Comparison of ENCODE assay signal across 11 cellular contexts in genomic region chr16:81500833-81501521, GRCh38. TPM values are rescaled to one million over a fixed set of nuclear protein-coding genes. Genes with fewer than 3 reads are reported as not detected.
DNase-seq lines count a peak whose midpoint lies in the region; ATAC-seq, FAIRE-seq and TF ChIP-seq lines count a peak whose summit lies in the region.
"Had no signal": no experiment of that assay in that cellular context is flagged by ENCODE, and none has a peak within 500 bp of the region (broad histone marks: within the 10 kb centered on the region; RNA-seq: fewer than 3 reads in every experiment).

No MANE protein-coding gene starts in this region.

- RAD21 ChIA-PET in GM12878 (lab: Charles Lee; ENCODE audit: unreplicated experiment), result no interaction called here

- in situ Hi-C loops in GM12878 (cut with MboI), result no loop called here

- peak overlapping the region; percentile 31 for H3K27ac ChIP-seq in AG04450 (ENCODE audit: low read depth, low read length)
- no peak overlapping the region for H3K27ac ChIP-seq in GM12878 (ENCODE audit: control insufficient read depth, insufficient read depth)
- H3K27ac ChIP-seq: testis had no signal

- H3K4me3 ChIP-seq in AG04450 (ENCODE audit: low read depth, low read length) (no peak overlapping the region), GM12878 (no peak overlapping the region)
- H3K4me3 ChIP-seq in Jurkat, Clone E6-1 (ENCODE audit: low read length), result no peak overlapping the region
- H3K4me3 ChIP-seq: heart right ventricle, testis had no signal

- no peak overlapping the region for H3K9ac ChIP-seq in GM12878 (ENCODE audit: control insufficient read depth, insufficient read depth, low read length)

- DNase-seq in AG04450 (ENCODE audit: low read depth, low spot score) (no peak), GM12878 (ENCODE audit: low read depth, low spot score) (no peak), memory B cell (ENCODE audit: low spot score in 2 of 2) (peak; percentile 68 to 85), NCI-H510A treated with DMSO at 0.1 percent for 48 hours (lab: John Stamatoyannopoulos, UW) (no peak), NCI-H510A (lab: John Stamatoyannopoulos, UW) (no peak)
- DNase-seq in Jurkat, Clone E6-1 (ENCODE audit: low read depth, low spot score), result peak; percentile 26
- DNase-seq: DMS153, heart right ventricle, testis had no signal

- no peak for TF ChIP-seq EP300 in GM12878 (IDR thresholded peaks at IDR 0.05; ENCODE audit: borderline replicate concordance in 1 of 2, control insufficient read depth in 1 of 2, low read depth in 2 of 2, low read length in 2 of 2)

- H2AFZ ChIP-seq in GM12878 (ENCODE audit: control insufficient read depth, low read depth, low read length), result no peak overlapping the region

- WGBS in GM12878 (ENCODE audit: insufficient coverage, insufficient replicate concordance, low lambda C conversion rate, missing lambda C conversion rate), result 56% methylated on average over 17 of the region's 17 CpGs

- H3K4me3 Mint-ChIP-seq in memory B cell, result peak overlapping the region; percentile 79

- no peak for TF ChIP-seq CTCF in AG04450 (IDR thresholded peaks at IDR 0.05; ENCODE audit: low read depth, low read length)
- no peak for TF ChIP-seq CTCF in GM12878 (IDR thresholded peaks at IDR 0.05 in 2 of 3, conservative IDR thresholded peaks at IDR 0.05 in 1 of 3; ENCODE audit: control insufficient read depth in 2 of 3, extremely low read depth in 1 of 3, insufficient read depth in 1 of 3, low read depth in 3 of 3, low read length in 3 of 3)

- H3K36me3 Mint-ChIP-seq in memory B cell, result peaks cover 4% of the 10 kb centered on the region

- peaks cover 38% of the 10 kb centered on the region for H3K4me1 ChIP-seq in GM12878 (ENCODE audit: control insufficient read depth, insufficient read depth, low read length)
- H3K4me1 ChIP-seq: testis had no signal

- BruUV-seq in GM12878 (replicated peaks; lab: Mats Ljungman, UMichigan), result no TSS peak

- H4K20me1 ChIP-seq in GM12878 (ENCODE audit: control insufficient read depth, insufficient read depth), result no peaks in the 10 kb centered on the region

- H3K36me3 ChIP-seq in GM12878 (ENCODE audit: control insufficient read depth in 2 of 2, insufficient read depth in 2 of 2, low read length in 1 of 2), result peaks cover 3 to 4% of the 10 kb centered on the region in 2 experiments; a peak in 3 of 4 replicates
- H3K36me3 ChIP-seq: heart right ventricle had no signal

- H3K9me3 ChIP-seq in AG04450 (ENCODE audit: control insufficient read depth, insufficient read depth, low read length), result no peaks in the 10 kb centered on the region
- H3K9me3 ChIP-seq in GM12878 (replicated peaks; ENCODE audit: control insufficient read depth, insufficient read depth, low read length), result no peaks in the 10 kb centered on the region
- H3K9me3 ChIP-seq: heart right ventricle, testis had no signal

- TF ChIP-seq POLR2A in GM12878 (IDR thresholded peaks at IDR 0.05; ENCODE audit: low read depth, low read length), result no peak

- no peaks in the 10 kb centered on the region for H3K27me3 Mint-ChIP-seq in memory B cell

- no peaks in the 10 kb centered on the region for H3K9me3 Mint-ChIP-seq in memory B cell

- peak overlapping the region; percentile 95 for H3K27ac Mint-ChIP-seq in memory B cell

- POLR2A ChIA-PET in AG04450 (lab: Yijun Ruan, JAX), result interaction anchor here (1.0 kb wide), 1 partner anchor 48 kb away, joined by 3 read pairs; no protein-coding TSS in a partner anchor
- POLR2A ChIA-PET in GM12878 (lab: Charles Lee), result no interaction called here

- intact Hi-C loops in GM12878 (cut with micrococcal nuclease; ENCODE audit: unreplicated experiment), result no loop called here

- peaks cover 47% of the 10 kb centered on the region for H3K4me1 Mint-ChIP-seq in memory B cell

- no peak for ATAC-seq in GM12878
- ATAC-seq in memory B cell (ENCODE audit: low read depth), result peak; percentile 91
- no peak for ATAC-seq in HG03432 (IDR thresholded peaks at IDR 0.05; ENCODE audit: unreplicated experiment)
- ATAC-seq in HG02678 (IDR thresholded peaks at IDR 0.05; ENCODE audit: unreplicated experiment), result no peak

- H3K79me2 ChIP-seq in GM12878 (ENCODE audit: control insufficient read depth, insufficient read depth, low read length), result peaks cover 32% of the 10 kb centered on the region

- no peak for TF ChIP-seq RAD21 in GM12878 (IDR thresholded peaks at IDR 0.05; ENCODE audit: insufficient read depth, low read depth, low read length)

- no peak for FAIRE-seq in GM12878 (lab: Jason Lieb, UNC)

- SMC1A ChIA-PET in GM12878 (lab: Charles Lee; ENCODE audit: uncharacterized antibody, unreplicated experiment), result interaction anchor here (0.7 kb wide), 1 partner anchor 19 kb away, joined by 3 read pairs; no protein-coding TSS in a partner anchor

- H3K27me3 ChIP-seq in AG04450 (ENCODE audit: control insufficient read depth, insufficient read depth, low read length), result no peaks in the 10 kb centered on the region
- no peaks in the 10 kb centered on the region for H3K27me3 ChIP-seq in GM12878 (replicated peaks in 1 of 2; ENCODE audit: control insufficient read depth in 2 of 2, insufficient read depth in 2 of 2, low read length in 1 of 2)
- H3K27me3 ChIP-seq: heart right ventricle, testis had no signal

- H3K4me2 ChIP-seq in GM12878 (ENCODE audit: control insufficient read depth, insufficient read depth), result peak overlapping the region; percentile 59

- CTCF ChIA-PET in AG04450 (lab: Charles Lee) (no interaction called here), GM12878 (lab: Yijun Ruan, JAX) (no interaction called here)

TF ChIP-seq in GM12878, 131 proteins besides CTCF, POLR2A, EP300 and RAD21:
- TF ChIP-seq POLR2AphosphoS2 (IDR thresholded peaks at IDR 0.05; ENCODE audit: low read depth, low read length) (no peak), FOS (IDR thresholded peaks at IDR 0.05; ENCODE audit: borderline replicate concordance, extremely low read depth, insufficient read length) (no peak), ASH2L (IDR thresholded peaks at IDR 0.05; ENCODE audit: borderline replicate concordance, low read depth) (no peak), NBN (IDR thresholded peaks at IDR 0.05) (no peak), RB1 (IDR thresholded peaks at IDR 0.05; ENCODE audit: borderline replicate concordance) (no peak), NFYA (IDR thresholded peaks at IDR 0.05; ENCODE audit: borderline replicate concordance, low read depth, low read length) (no peak), LARP7 (IDR thresholded peaks at IDR 0.05) (0 out of 2 replicates have a peak, but pooled peaks have one; percentile 27), ZBTB40 (IDR thresholded peaks at IDR 0.05; ENCODE audit: borderline replicate concordance) (no peak), MEF2B (IDR thresholded peaks at IDR 0.05; ENCODE audit: partially characterized antibody, poor library complexity, severe bottlenecking) (peak; percentile 13), DPF2 (IDR thresholded peaks at IDR 0.05) (no peak)

RNA-seq across cellular contexts. Expression of gene CMIP, which starts 56.4 kb away (rescaled TPM):
- polyA plus RNA-seq in AG04450 (2011; rRNA removed) (2.7 and 5.5 TPM in 2 replicates), GM12878 (2011; rRNA removed) (2.1 and 3.8 TPM in 2 replicates), GM12878 (2014; fragmentation: Illumina TruSeq; extraction: Trizol) (13.6 and 16.8 TPM in 2 replicates), GM12878 (2014; fragmentation: Nextera tagmentation; extraction: Ambion mirVana) (1 to 10 TPM; 1.4 to 1.7 TPM), GM12878 (2014; rRNA removed) (11.3 and 12.8 TPM in 2 replicates), GM12878 (2016; fragmentation: Nextera tagmentation; extraction: Ambion mirVana) (1 to 10 TPM; 1.2 to 1.5 TPM)
- polyA minus RNA-seq in AG04450 (2011; rRNA and poly(A)+ RNA removed), result 8.3 and 14.3 TPM in 2 replicates
- polyA plus RNA-seq in Jurkat, Clone E6-1 (2012; ENCODE audit: insufficient read depth, insufficient read length), result 41.2 TPM
- total RNA-seq in GM12878 (2013; cell fraction: nucleolus; rRNA removed), result 68.0 and 69.9 TPM in 2 replicates
- total RNA-seq in GM12878 (2014; rRNA removed) (4.6 and 5.1 TPM in 2 replicates), GM12878 (2014; rRNA removed; fragmentation: Illumina TruSeq; extraction: Trizol) (5.4 and 6.3 TPM in 2 replicates), GM12878 (2021) (41.7 and 43.2 TPM in 2 replicates)
- 8.0 TPM for polyA plus RNA-seq in GM12878 (2011; ENCODE audit: low read depth)
- polyA plus RNA-seq in GM12878 (2011; cell fraction: cytosol; rRNA removed), result 7.6 and 13.2 TPM in 2 replicates
- polyA plus RNA-seq in GM12878 (2011; cell fraction: nucleus; rRNA removed), result 20.8 and 26.8 TPM in 2 replicates
- 18.2 and 19.7 TPM in 2 replicates for polyA plus RNA-seq in GM12878 (2012)
- polyA minus RNA-seq in GM12878 (2011; rRNA and poly(A)+ RNA removed), result 13.8 and 19.1 TPM in 2 replicates
- polyA minus RNA-seq in GM12878 (2011; cell fraction: cytosol; rRNA and poly(A)+ RNA removed), result 15.9 and 18.3 TPM in 2 replicates
- 13.7 and 25.9 TPM in 2 replicates for polyA minus RNA-seq in GM12878 (2011; cell fraction: nucleus; rRNA and poly(A)+ RNA removed)

Comparison
In these comparisons a context has a peak if more than half of its experiments do, and no peak if none do; other contexts are left out.
1. DNase-seq: peak in Jurkat, Clone E6-1 (single experiment) and memory B cell (2 of 2); none in AG04450 (single experiment), GM12878 (single experiment), NCI-H510A treated with DMSO at 0.1 percent for 48 hours (single experiment) and NCI-H510A (single experiment).